Comparison of ENCODE assay signal across 11 cellular contexts in genomic region chr11:125561924-125562323, GRCh38.
"Had no signal": no experiment of that assay in that cellular context is flagged by ENCODE, and none has a peak within 500 bp of the region (broad histone marks: within the 10 kb centered on the region; RNA-seq: fewer than 3 reads in every experiment).

No MANE protein-coding gene starts in this region.

- FAIRE-seq: H1, H54 had no signal

- H3K4me2 ChIP-seq: GM23338 had no signal

- ATAC-seq: GM23338, HCT116 had no signal

- DNase-seq: GM23248, GOT3, H7, H9, HCEC 1CT, HFFc6 had no signal

- H3K9ac ChIP-seq: GM23248 had no signal

- H3K9me3 ChIP-seq: HAP-1 had no signal

- H2AFZ ChIP-seq: GM23248, GM23338 had no signal

- H3K4me3 ChIP-seq: GM23248, GM23338, HAP-1 had no signal

- H3K36me3 ChIP-seq: HAP-1 had no signal

- H3K27ac ChIP-seq: GM23248 had no signal

- H3K4me1 ChIP-seq: HAP-1 had no signal
